In genomic region chr9:68895741-68896478, GRCh38 we compare ENCODE assay signal across 9 cellular contexts.
DNase-seq lines count a peak whose midpoint lies in the region; ATAC-seq and TF ChIP-seq lines count a peak whose summit lies in the region.
"Had no signal": no experiment of that assay in that cellular context is flagged by ENCODE, and none has a peak within 500 bp of the region (broad histone marks: within the 10 kb centered on the region; RNA-seq: fewer than 3 reads in every experiment).

No MANE protein-coding gene starts in this region.

- peak overlapping the region; percentile 43 for H3K4me3 ChIP-seq in thoracic aorta

- H3K36me3 ChIP-seq in thoracic aorta = no peaks in the 10 kb centered on the region

- ATAC-seq in HG03103 (IDR thresholded peaks at IDR 0.05; ENCODE audit: low read depth, unreplicated experiment) (peak; percentile 85), thoracic aorta (ENCODE audit: insufficient number of reproducible peaks, low FRiP score, low read depth) (no peak)

- peak overlapping the region; percentile 97 for H3K27ac Mint-ChIP-seq in activated naive CD4-positive, alpha-beta T cell treated with anti-CD3 and anti-CD28 coated beads, Interleukin-2, amount 50 U/mL, for 24 hours
- H3K27ac Mint-ChIP-seq in brain = peak overlapping the region in 3 of 5 experiments; percentile 1 to 36 (median 15)

- no peaks in the 10 kb centered on the region for H3K27me3 Mint-ChIP-seq in activated naive CD4-positive, alpha-beta T cell treated with anti-CD3 and anti-CD28 coated beads, Interleukin-2, amount 50 U/mL, for 24 hours
- H3K27me3 Mint-ChIP-seq in brain = peaks cover 3% of the 10 kb centered on the region

- TF ChIP-seq CTCF in brain (conservative IDR thresholded peaks at IDR 0.05) = no peak
- no peak for TF ChIP-seq CTCF in thoracic aorta (IDR thresholded peaks at IDR 0.05)

- H3K4me1 Mint-ChIP-seq in activated naive CD4-positive, alpha-beta T cell treated with anti-CD3 and anti-CD28 coated beads, Interleukin-2, amount 50 U/mL, for 24 hours = peaks cover 58% of the 10 kb centered on the region
- H3K4me1 Mint-ChIP-seq in brain = peaks cover 48% of the 10 kb centered on the region

- H3K36me3 Mint-ChIP-seq in activated naive CD4-positive, alpha-beta T cell treated with anti-CD3 and anti-CD28 coated beads, Interleukin-2, amount 50 U/mL, for 24 hours = no peaks in the 10 kb centered on the region
- no peaks in the 10 kb centered on the region for H3K36me3 Mint-ChIP-seq in brain

- H3K27ac ChIP-seq in thoracic aorta = peak overlapping the region in 1 of 2 donors; percentile 3
- H3K27ac ChIP-seq: C4-2B had no signal

- peak overlapping the region; percentile 83 for H3K4me3 Mint-ChIP-seq in activated naive CD4-positive, alpha-beta T cell treated with anti-CD3 and anti-CD28 coated beads, Interleukin-2, amount 50 U/mL, for 24 hours
- H3K4me3 Mint-ChIP-seq in brain = peak overlapping the region in 1 of 5 experiments; percentile 12

- H3K9me3 ChIP-seq in thoracic aorta = no peaks in the 10 kb centered on the region

- H3K27me3 ChIP-seq in thoracic aorta (replicated peaks; ENCODE audit: insufficient read depth) = no peaks in the 10 kb centered on the region

- H3K4me1 ChIP-seq in thoracic aorta (ENCODE audit: control insufficient read depth in 1 of 2, low read depth in 2 of 2) = peaks cover 9 to 31% of the 10 kb centered on the region in 2 donors

- H3K9me3 Mint-ChIP-seq in activated naive CD4-positive, alpha-beta T cell treated with anti-CD3 and anti-CD28 coated beads, Interleukin-2, amount 50 U/mL, for 24 hours = no peaks in the 10 kb centered on the region
- H3K9me3 Mint-ChIP-seq in brain = no peaks in the 10 kb centered on the region

- no peak for DNase-seq in activated naive CD4-positive, alpha-beta T cell treated with Interleukin-2 at 50 U/mL for 16 hours
- DNase-seq in thoracic aorta (ENCODE audit: low spot score) = no peak
- no peak for DNase-seq in stimulated activated CD4-positive, alpha-beta T cell treated with anti-CD3 and anti-CD28 coated beads, Interleukin-12 subunit alpha, Interleukin-12 subunit beta, amount 100 ng/mL, for 4 hours
- no peak for DNase-seq in NCI-H748 (lab: John Stamatoyannopoulos, UW; ENCODE audit: unreplicated experiment)
- DNase-seq in NCI-H128 (lab: John Stamatoyannopoulos, UW; ENCODE audit: unreplicated experiment) = no peak
